ENCODE assay signal across 9 cellular contexts in genomic region chr2:69911985-69912563, GRCh38. TPM values are rescaled to one million over a fixed set of nuclear protein-coding genes. Genes with fewer than 3 reads are reported as not detected.
DNase-seq lines count a peak whose midpoint lies in the region; ATAC-seq, FAIRE-seq and TF ChIP-seq lines count a peak whose summit lies in the region.
"Had no signal": no experiment of that assay in that cellular context is flagged by ENCODE, and none has a peak within 500 bp of the region (broad histone marks: within the 10 kb centered on the region; RNA-seq: fewer than 3 reads in every experiment).

No MANE protein-coding gene starts in this region.

- no peaks in the 10 kb centered on the region for H3K9me2 ChIP-seq in hepatocyte (replicated peaks; ENCODE audit: insufficient read depth)

- H2AFZ ChIP-seq in hepatocyte = no peak overlapping the region

- H3K4me1 ChIP-seq in A549 (peaks cover 7% of the 10 kb centered on the region; the same call in 1 of the 3 replicates), hepatocyte (ENCODE audit: insufficient read depth) (peaks cover 15% of the 10 kb centered on the region)

- TF ChIP-seq RAD21 in A549 (conservative IDR thresholded peaks at IDR 0.05 in 1 of 2, IDR thresholded peaks at IDR 0.05 in 1 of 2) = peak; percentile 89 to 92

- no peak overlapping the region for H3K4me3 Mint-ChIP-seq in activated naive CD8-positive, alpha-beta T cell treated with anti-CD3 and anti-CD28 coated beads, Interleukin-2, amount 10 ng/mL, durations not matched to agents 7 days and 5 days

- POLR2A ChIA-PET in A549 (lab: Yijun Ruan, JAX) = interaction anchor here (1.0 to 4.1 kb wide), 2 partner anchors 187 to 231 kb away, joined by 5 to 87 read pairs; no protein-coding TSS in a partner anchor
- POLR2A ChIA-PET in activated naive CD8-positive, alpha-beta T cell treated with anti-CD3 and anti-CD28 coated beads, Interleukin-2, amount 10 ng/mL, durations not matched to agents 7 days and 5 days (lab: Charles Lee) = interaction anchor here (1.1 to 5.6 kb wide), 3 partner anchors 158 to 390 kb away, joined by 3 to 84 read pairs (median 77); partner anchors contain the start of gene FAM136A

- H3K4me3 ChIP-seq in A549 = no peak overlapping the region
- no peak overlapping the region for H3K4me3 ChIP-seq in hepatocyte
- H3K4me3 ChIP-seq: HAP-1 had no signal

- no peaks in the 10 kb centered on the region for H4K20me1 ChIP-seq in hepatocyte (ENCODE audit: insufficient read depth, poor library complexity, severe bottlenecking)

- H3K9me3 Mint-ChIP-seq in activated naive CD8-positive, alpha-beta T cell treated with anti-CD3 and anti-CD28 coated beads, Interleukin-2, amount 10 ng/mL, durations not matched to agents 7 days and 5 days = no peaks in the 10 kb centered on the region

- H3K27me3 ChIP-seq in hepatocyte = no peaks in the 10 kb centered on the region

- WGBS in A549 (ENCODE audit: missing lambda C conversion rate) = 0% methylated on average over 2 of the region's 2 CpGs
- 17% methylated on average over 2 of the region's 2 CpGs for WGBS in hepatocyte (ENCODE audit: low lambda C conversion rate, missing lambda C conversion rate)

- peak overlapping the region; percentile 13 for H3K27ac Mint-ChIP-seq in activated naive CD8-positive, alpha-beta T cell treated with anti-CD3 and anti-CD28 coated beads, Interleukin-2, amount 10 ng/mL, durations not matched to agents 7 days and 5 days

- TF ChIP-seq CTCF in A549 (IDR thresholded peaks at IDR 0.05) (peak; percentile 95), hepatocyte (IDR thresholded peaks at IDR 0.05; ENCODE audit: poor library complexity) (peak; percentile 73)

- no peak for TF ChIP-seq POLR2A in A549 (IDR thresholded peaks at IDR 0.05; ENCODE audit: low read length)

- peaks cover 19% of the 10 kb centered on the region for H3K4me1 Mint-ChIP-seq in activated naive CD8-positive, alpha-beta T cell treated with anti-CD3 and anti-CD28 coated beads, Interleukin-2, amount 10 ng/mL, durations not matched to agents 7 days and 5 days

- H3K36me3 ChIP-seq in hepatocyte (replicated peaks; ENCODE audit: insufficient read depth, low read depth) = no peaks in the 10 kb centered on the region

- no peak for ATAC-seq in A549
- no peak for ATAC-seq in activated naive CD8-positive, alpha-beta T cell treated with anti-CD3 and anti-CD28 coated beads, Interleukin-2, amount 10 ng/mL, durations not matched to agents 7 days and 5 days (ENCODE audit: low read depth)
- no peak for ATAC-seq in HG02678 (IDR thresholded peaks at IDR 0.05; ENCODE audit: unreplicated experiment)

- H3K4me2 ChIP-seq in A549 (no peak overlapping the region), hepatocyte (no peak overlapping the region)

- H3K9me3 ChIP-seq in A549 = no peaks in the 10 kb centered on the region
- no peaks in the 10 kb centered on the region for H3K9me3 ChIP-seq in hepatocyte (ENCODE audit: low read depth)
- H3K9me3 ChIP-seq: HAP-1 had no signal

- H3K27me3 Mint-ChIP-seq in activated naive CD8-positive, alpha-beta T cell treated with anti-CD3 and anti-CD28 coated beads, Interleukin-2, amount 10 ng/mL, durations not matched to agents 7 days and 5 days = no peaks in the 10 kb centered on the region

- DNase-seq in A549 (ENCODE audit: low read depth in 1 of 2, low spot score in 1 of 2) = peak in 1 of 2 experiments; percentile 67
- DNase-seq in GF-D8 (lab: John Stamatoyannopoulos, UW) = peak; percentile 62
- DNase-seq in NCI-H1930 (lab: John Stamatoyannopoulos, UW) = peak; percentile 6 to 44
- DNase-seq in activated naive CD8-positive, alpha-beta T cell treated with anti-CD3 and anti-CD28 coated beads, Interleukin-2, amount 10 ng/mL, durations not matched to agents 7 days and 5 days = no peak
- DNase-seq in hepatocyte (ENCODE audit: low spot score) = peak; percentile 70
- DNase-seq in superior temporal gyrus (ENCODE audit: extremely low spot score) = peak; percentile 91
- no peak for DNase-seq in ecto neural progenitor cell (ENCODE audit: low spot score)

- H3K27ac ChIP-seq in A549 (no peak overlapping the region), hepatocyte (no peak overlapping the region)

- H3K79me2 ChIP-seq in hepatocyte = peaks cover 20% of the 10 kb centered on the region

- peaks cover 11% of the 10 kb centered on the region for H3K36me3 Mint-ChIP-seq in activated naive CD8-positive, alpha-beta T cell treated with anti-CD3 and anti-CD28 coated beads, Interleukin-2, amount 10 ng/mL, durations not matched to agents 7 days and 5 days

- peak; percentile 46 for FAIRE-seq in A549 (lab: Jason Lieb, UNC)

- no peak for TF ChIP-seq EP300 in A549 (IDR thresholded peaks at IDR 0.05)

- CTCF ChIA-PET in A549 (lab: Yijun Ruan, JAX) = interaction anchor here (0.7 to 7.2 kb wide), 44 partner anchors 10 to 393 kb away, joined by 3 to 161 read pairs (median 5); partner anchors contain the start of genes C2orf42 and SNRNP27

TF ChIP-seq in A549, 52 proteins besides CTCF, POLR2A, EP300 and RAD21:
- TF ChIP-seq SMC3 (IDR thresholded peaks at IDR 0.05) = peak; percentile 87
- no peak for TF ChIP-seq RARB (CRISPR knock-in tag; IDR thresholded peaks at IDR 0.05)

RNA-seq across cellular contexts. Expression of gene MXD1, which starts 2.8 kb away (rescaled TPM):
- 7.4 and 8.3 TPM in 2 replicates for polyA plus RNA-seq in A549 (2011; rRNA removed)
- polyA plus RNA-seq in A549 (2012; cell fraction: cytosol; rRNA removed) = 1.8 and 1.9 TPM in 2 replicates
- polyA plus RNA-seq in A549 (2012; cell fraction: nucleus; rRNA removed) = 2.6 and 4.1 TPM in 2 replicates
- polyA plus RNA-seq in A549 (2017; fragmentation: RNase III; extraction: RNeasy Plus Mini Kit Qiagen cat#74134 plus additional on column Dnase treatment) = 2.0 to 2.5 TPM (median 2.0 TPM) in 3 replicates
- 4.3 TPM in 2 replicates for polyA minus RNA-seq in A549 (2011; rRNA and poly(A)+ RNA removed)
- total RNA-seq in activated naive CD8-positive, alpha-beta T cell treated with anti-CD3 and anti-CD28 coated beads, Interleukin-2, amount 10 ng/mL, durations not matched to agents 7 days and 5 days = 10 to 100 TPM; 14.1 to 14.3 TPM
- total RNA-seq in hepatocyte = 25.8 and 29.7 TPM in 2 replicates
- polyA plus RNA-seq in hepatocyte = 41.8 and 45.4 TPM in 2 replicates

RNA-seq across cellular contexts. Expression of gene SNRNP27, which starts 18.3 kb away (rescaled TPM):
- polyA plus RNA-seq in A549 (2011; rRNA removed) (53.0 and 115 TPM in 2 replicates), A549 (2017; fragmentation: RNase III; extraction: RNeasy Plus Mini Kit Qiagen cat#74134 plus additional on column Dnase treatment) (90.8 to 97.5 TPM (median 92.1 TPM) in 3 replicates), hepatocyte (65.5 and 66.3 TPM in 2 replicates)
- 26.5 and 43.2 TPM in 2 replicates for polyA plus RNA-seq in A549 (2012; cell fraction: cytosol; rRNA removed)
- polyA plus RNA-seq in A549 (2012; cell fraction: nucleus; rRNA removed) = 10.7 and 11.1 TPM in 2 replicates
- polyA minus RNA-seq in A549 (2011; rRNA and poly(A)+ RNA removed) = 9.0 and 10.0 TPM in 2 replicates
- total RNA-seq in activated naive CD8-positive, alpha-beta T cell treated with anti-CD3 and anti-CD28 coated beads, Interleukin-2, amount 10 ng/mL, durations not matched to agents 7 days and 5 days = 10 to 100 TPM; 46.0 to 54.4 TPM
- total RNA-seq in hepatocyte = 43.1 and 58.4 TPM in 2 replicates

RNA-seq across cellular contexts. Expression of gene ASPRV1, which starts 49.4 kb away (rescaled TPM):
- polyA plus RNA-seq in A549 (2011; rRNA removed) (0.36 and 0.57 TPM in 2 replicates), A549 (2017; fragmentation: RNase III; extraction: RNeasy Plus Mini Kit Qiagen cat#74134 plus additional on column Dnase treatment) (0.30 to 0.36 TPM (median 0.31 TPM) in 3 replicates), hepatocyte (0.66 TPM in 1 of 2 replicates, not detected in the other)
- 0.22 and 0.27 TPM in 2 replicates for polyA plus RNA-seq in A549 (2012; cell fraction: cytosol; rRNA removed)
- 0.43 and 0.48 TPM in 2 replicates for polyA plus RNA-seq in A549 (2012; cell fraction: nucleus; rRNA removed)
- polyA minus RNA-seq in A549 (2011; rRNA and poly(A)+ RNA removed) = 0.21 and 0.63 TPM in 2 replicates
- total RNA-seq in activated naive CD8-positive, alpha-beta T cell treated with anti-CD3 and anti-CD28 coated beads, Interleukin-2, amount 10 ng/mL, durations not matched to agents 7 days and 5 days = 1 to 10 TPM; 1.2 TPM
- total RNA-seq in hepatocyte = 0.24 and 0.73 TPM in 2 replicates

Comparison
In these comparisons a context has a peak if more than half of its experiments do, and no peak if none do; other contexts are left out.
1. DNase-seq: peak in GF-D8 (single experiment), NCI-H1930 (2 of 2), hepatocyte (single experiment) and superior temporal gyrus (single experiment); none in activated naive CD8-positive, alpha-beta T cell treated with anti-CD3 and anti-CD28 coated beads, Interleukin-2, amount 10 ng/mL, durations not matched to agents 7 days and 5 days (single experiment) and ecto neural progenitor cell (single experiment).